In genomic region chr19:21890042-21890441, GRCh38 we compare ENCODE assay signal across 8 cellular contexts. TPM values are rescaled to one million over a fixed set of nuclear protein-coding genes. Genes with fewer than 3 reads are reported as not detected.
DNase-seq lines count a peak whose midpoint lies in the region; ATAC-seq and TF ChIP-seq lines count a peak whose summit lies in the region.
"Not testable (repeated sequence)": the region's sequence is repeated elsewhere in the genome, so short reads cannot be mapped to it uniquely, and the experiment has no call there.

No MANE protein-coding gene starts in this region.

- not testable (repeated sequence) for ATAC-seq in activated CD8-positive, alpha-beta memory T cell treated with anti-CD3 and anti-CD28 coated beads, Interleukin-2, amount 10 ng/mL, durations not matched to agents 7 days and 5 days; left cardiac atrium; aorta (ENCODE audit: low FRiP score)

- not testable (repeated sequence) for H3K36me3 Mint-ChIP-seq in activated CD8-positive, alpha-beta memory T cell treated with anti-CD3 and anti-CD28 coated beads, Interleukin-2, amount 10 ng/mL, durations not matched to agents 7 days and 5 days; nephron progenitor cell (ENCODE audit: low read depth)

- H3K4me3 ChIP-seq in Peyer's patch; ascending aorta; aorta (ENCODE audit: low read length in 2 of 2): not testable (repeated sequence)

- H3K27me3 ChIP-seq in Peyer's patch; ascending aorta; aorta (ENCODE audit: control insufficient read depth in 1 of 2, insufficient read depth in 2 of 2, low read length in 1 of 2): not testable (repeated sequence)

- CTCF ChIA-PET in activated CD8-positive, alpha-beta memory T cell treated with anti-CD3 and anti-CD28 coated beads, Interleukin-2, amount 10 ng/mL, durations not matched to agents 7 days and 5 days (lab: Charles Lee) = not testable (repeated sequence)

- peak in 2 of 3 donors; percentile 26 to 50 for DNase-seq in Peyer's patch
- DNase-seq in activated CD8-positive, alpha-beta memory T cell treated with anti-CD3 and anti-CD28 coated beads, Interleukin-2, amount 10 ng/mL, durations not matched to agents 7 days and 5 days = peak; percentile 41
- not testable (repeated sequence) for DNase-seq in ascending aorta (ENCODE audit: low spot score in 2 of 2)
- DNase-seq in left cardiac atrium = peak; percentile 37
- DNase-seq in nephron progenitor cell = peak; percentile 7
- DNase-seq in stimulated activated CD4-positive, alpha-beta T cell treated with anti-CD3 and anti-CD28 coated beads, Interleukin-4, amount 100 ng/mL, for 4 hours = peak; percentile 6 to 26
- peak; percentile 56 to 73 for DNase-seq in aorta

- H3K9me3 ChIP-seq in Peyer's patch; ascending aorta; aorta (ENCODE audit: control insufficient read depth, low read length): not testable (repeated sequence)

- WGBS in aorta, 2 donors = 0 to 10% methylated on average over 7 to 8 of the region's 8 CpGs

- TF ChIP-seq CTCF in GM12874 (IDR thresholded peaks at IDR 0.05; ENCODE audit: insufficient read depth, low read depth, low read length) (0 out of 2 replicates have a peak, but pooled peaks have one; percentile 10), Peyer's patch (IDR thresholded peaks at IDR 0.05) (peak in 3 of 6 experiments; percentile 18 to 44 (median 39)), ascending aorta (IDR thresholded peaks at IDR 0.05) (peak in 2 of 3 experiments; percentile 26 to 40)
- not testable (repeated sequence) for TF ChIP-seq CTCF in nephron progenitor cell (IDR thresholded peaks at IDR 0.05)

- H3K36me3 ChIP-seq in Peyer's patch; ascending aorta; aorta (ENCODE audit: control insufficient read depth in 1 of 2, insufficient read depth in 2 of 2, low read length in 1 of 2): not testable (repeated sequence)

- H3K4me3 Mint-ChIP-seq in activated CD8-positive, alpha-beta memory T cell treated with anti-CD3 and anti-CD28 coated beads, Interleukin-2, amount 10 ng/mL, durations not matched to agents 7 days and 5 days; nephron progenitor cell: not testable (repeated sequence)

- not testable (repeated sequence) for H3K27ac Mint-ChIP-seq in activated CD8-positive, alpha-beta memory T cell treated with anti-CD3 and anti-CD28 coated beads, Interleukin-2, amount 10 ng/mL, durations not matched to agents 7 days and 5 days; nephron progenitor cell

- not testable (repeated sequence) for H3K4me1 ChIP-seq in Peyer's patch; ascending aorta; aorta (ENCODE audit: control insufficient read depth in 1 of 2, insufficient read depth in 2 of 2, low read length in 2 of 2)

- H3K9me3 Mint-ChIP-seq in activated CD8-positive, alpha-beta memory T cell treated with anti-CD3 and anti-CD28 coated beads, Interleukin-2, amount 10 ng/mL, durations not matched to agents 7 days and 5 days (ENCODE audit: low read depth) = not testable (repeated sequence)
- H3K9me3 Mint-ChIP-seq in nephron progenitor cell = peaks cover 95% of the 10 kb centered on the region

- intact Hi-C loops in ascending aorta (cut with DNase I); left cardiac atrium (cut with DNase I); aorta (cut with DNase I): not testable (repeated sequence)

- H3K4me1 Mint-ChIP-seq in activated CD8-positive, alpha-beta memory T cell treated with anti-CD3 and anti-CD28 coated beads, Interleukin-2, amount 10 ng/mL, durations not matched to agents 7 days and 5 days; nephron progenitor cell: not testable (repeated sequence)

- not testable (repeated sequence) for H3K27me3 Mint-ChIP-seq in activated CD8-positive, alpha-beta memory T cell treated with anti-CD3 and anti-CD28 coated beads, Interleukin-2, amount 10 ng/mL, durations not matched to agents 7 days and 5 days; nephron progenitor cell (ENCODE audit: low read depth, poor library complexity)

- not testable (repeated sequence) for TF ChIP-seq POLR2A in Peyer's patch (IDR thresholded peaks at IDR 0.05)

- not testable (repeated sequence) for H3K27ac ChIP-seq in Peyer's patch; ascending aorta; aorta (ENCODE audit: low read depth in 1 of 2, low read length in 2 of 2)

RNA-seq across cellular contexts. Expression of gene ZNF43, which starts 54.1 kb away (rescaled TPM):
- 10 to 100 TPM; 11.4 to 45.4 (median 13.0) TPM for total RNA-seq in Peyer's patch
- 10 to 100 TPM; 21.4 to 31.0 TPM for total RNA-seq in activated CD8-positive, alpha-beta memory T cell treated with anti-CD3 and anti-CD28 coated beads, Interleukin-2, amount 10 ng/mL, durations not matched to agents 7 days and 5 days
- total RNA-seq in ascending aorta = 8.4 TPM
- 1 to 10 TPM; 6.5 to 8.6 TPM for total RNA-seq in left cardiac atrium
- 10 to 100 TPM; 15.1 to 26.3 TPM for total RNA-seq in aorta
- 1 to 10 TPM in 1 of 2 donors, under 1 TPM in 1; 0.88 to 4.0 TPM for polyA plus RNA-seq in aorta
